10 cellular contexts compared by ENCODE assay signal in genomic region chr6:4913705-4914411, GRCh38.
DNase-seq lines count a peak whose midpoint lies in the region; ATAC-seq and TF ChIP-seq lines count a peak whose summit lies in the region.
"Had no signal": no experiment of that assay in that cellular context is flagged by ENCODE, and none has a peak within 500 bp of the region (broad histone marks: within the 10 kb centered on the region; RNA-seq: fewer than 3 reads in every experiment).

No MANE protein-coding gene starts in this region.

- H3K36me3 ChIP-seq in right atrium auricular region, result no peaks in the 10 kb centered on the region
- no peaks in the 10 kb centered on the region for H3K36me3 ChIP-seq in suprapubic skin

- H3K27ac ChIP-seq in right atrium auricular region (no peak overlapping the region), suprapubic skin (peak overlapping the region; percentile 5)

- H3K4me3 ChIP-seq in right atrium auricular region (no peak overlapping the region), suprapubic skin (no peak overlapping the region)

- H3K27me3 Mint-ChIP-seq in chondrocyte (ENCODE audit: low read depth), result no peaks in the 10 kb centered on the region
- no peaks in the 10 kb centered on the region for H3K27me3 Mint-ChIP-seq in mesothelial cell of epicardium (ENCODE audit: low read depth)
- H3K27me3 Mint-ChIP-seq: activated naive CD4-positive, alpha-beta T cell treated with anti-CD3 and anti-CD28 coated beads, Interleukin-2, amount 50 U/mL, for 24 hours had no signal

- H3K36me3 Mint-ChIP-seq in chondrocyte (ENCODE audit: low read depth), result peaks cover 8% of the 10 kb centered on the region
- peaks cover 16% of the 10 kb centered on the region for H3K36me3 Mint-ChIP-seq in mesothelial cell of epicardium

- H3K27me3 ChIP-seq in right atrium auricular region, result no peaks in the 10 kb centered on the region
- no peaks in the 10 kb centered on the region for H3K27me3 ChIP-seq in suprapubic skin

- no peak for TF ChIP-seq EP300 in suprapubic skin (IDR thresholded peaks at IDR 0.05)

- no peak for DNase-seq in Right ventricle myocardium inferior (ENCODE audit: missing footprints)
- DNase-seq in right atrium auricular region (ENCODE audit: low spot score), result no peak
- no peak for DNase-seq in chondrocyte (ENCODE audit: low spot score)
- no peak for DNase-seq in mesothelial cell of epicardium (ENCODE audit: low spot score in 2 of 2, unreplicated experiment in 2 of 2)
- no peak for DNase-seq in suprapubic skin (ENCODE audit: low spot score in 2 of 2)
- no peak for DNase-seq in A172 (ENCODE audit: low spot score)
- no peak for DNase-seq in NCI-H146 (lab: John Stamatoyannopoulos, UW)
- DNase-seq in SIG-M5 (lab: John Stamatoyannopoulos, UW), result no peak
- DNase-seq: activated CD4-positive, alpha-beta T cell treated with anti-CD3 and anti-CD28 coated beads for 48 hours had no signal

- H3K4me1 ChIP-seq in right atrium auricular region (peaks cover 0 to 17% of the 10 kb centered on the region in 2 donors), suprapubic skin (peaks cover 19% of the 10 kb centered on the region)

- H3K9me3 Mint-ChIP-seq in chondrocyte (ENCODE audit: low read depth), result no peaks in the 10 kb centered on the region
- no peaks in the 10 kb centered on the region for H3K9me3 Mint-ChIP-seq in mesothelial cell of epicardium
- H3K9me3 Mint-ChIP-seq: activated naive CD4-positive, alpha-beta T cell treated with anti-CD3 and anti-CD28 coated beads, Interleukin-2, amount 50 U/mL, for 24 hours had no signal

- H3K4me1 Mint-ChIP-seq in chondrocyte (ENCODE audit: low read depth) (peaks cover 28% of the 10 kb centered on the region), mesothelial cell of epicardium (peaks cover 23% of the 10 kb centered on the region)

- H3K4me3 Mint-ChIP-seq in chondrocyte (ENCODE audit: unreplicated experiment) (no peak overlapping the region), mesothelial cell of epicardium (no peak overlapping the region)
- H3K4me3 Mint-ChIP-seq: activated naive CD4-positive, alpha-beta T cell treated with anti-CD3 and anti-CD28 coated beads, Interleukin-2, amount 50 U/mL, for 24 hours had no signal

- intact Hi-C loops in Right ventricle myocardium inferior (cut with DNase I), result no loop called here

- peak overlapping the region; percentile 58 for H3K27ac Mint-ChIP-seq in chondrocyte (ENCODE audit: unreplicated experiment)
- H3K27ac Mint-ChIP-seq in mesothelial cell of epicardium, result peak overlapping the region; percentile 75
- H3K27ac Mint-ChIP-seq: activated naive CD4-positive, alpha-beta T cell treated with anti-CD3 and anti-CD28 coated beads, Interleukin-2, amount 50 U/mL, for 24 hours had no signal

- TF ChIP-seq CTCF in right atrium auricular region (IDR thresholded peaks at IDR 0.05) (no peak), chondrocyte (IDR thresholded peaks at IDR 0.05) (no peak), mesothelial cell of epicardium (IDR thresholded peaks at IDR 0.05; ENCODE audit: unreplicated experiment) (no peak), suprapubic skin (IDR thresholded peaks at IDR 0.05) (no peak)

- WGBS in suprapubic skin, result 68% methylated on average over 10 of the region's 10 CpGs

- H3K9me3 ChIP-seq in right atrium auricular region, result no peaks in the 10 kb centered on the region
- no peaks in the 10 kb centered on the region for H3K9me3 ChIP-seq in suprapubic skin

- TF ChIP-seq POLR2A in suprapubic skin (IDR thresholded peaks at IDR 0.05), result no peak

- peak; percentile 23 for ATAC-seq in Right ventricle myocardium inferior
